10 cellular contexts compared by ENCODE assay signal in the genomic region with DNA sequence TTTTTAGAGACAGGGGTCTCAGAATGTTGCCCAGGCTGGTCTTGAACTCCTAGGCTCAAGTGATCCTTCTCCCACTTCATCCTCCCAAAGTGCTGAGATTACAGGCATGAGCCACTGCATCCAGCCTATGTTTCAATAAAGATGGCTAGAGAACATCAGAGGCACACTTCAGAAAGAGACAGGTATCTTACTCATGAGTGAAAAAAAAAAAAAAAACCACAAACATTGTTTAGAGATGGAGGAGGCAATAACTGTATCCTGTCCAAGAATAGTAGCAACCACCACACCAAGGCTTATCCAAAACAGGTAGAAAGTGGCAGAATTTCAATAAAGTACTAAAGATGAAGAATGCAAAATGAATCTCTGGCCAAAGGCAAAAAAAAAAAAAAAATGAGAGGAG. TPM values are rescaled to one million over a fixed set of nuclear protein-coding genes. Genes with fewer than 3 reads are reported as not detected.
A peak's percentile ranks its signal among the peaks of the same experiment; 100 is the strongest.
DNase-seq lines count a peak whose midpoint lies in the region; ATAC-seq and TF ChIP-seq lines count a peak whose summit lies in the region.
"Had no signal": no experiment of that assay in that cellular context is flagged by ENCODE, and none has a peak within 500 bp of the region (broad histone marks: within the 10 kb centered on the region; RNA-seq: fewer than 3 reads in every experiment).

No MANE protein-coding gene starts in this region.

- H3K27me3 Mint-ChIP-seq in stimulated activated naive CD8-positive, alpha-beta T cell treated with anti-CD3 and anti-CD28 coated beads, Interleukin-15, Interleukin-2, amounts not matched to agents 100 ng/mL and 50 ng/mL, for 24 hours, result no peaks in the 10 kb centered on the region
- no peaks in the 10 kb centered on the region for H3K27me3 Mint-ChIP-seq in stimulated activated naive CD8-positive, alpha-beta T cell treated with anti-CD3 and anti-CD28 coated beads, Interleukin-15, amount 100 ng/mL, for 72 hours
- H3K27me3 Mint-ChIP-seq in mesothelial cell of epicardium (ENCODE audit: low read depth) (no peaks in the 10 kb centered on the region), neural progenitor cell (ENCODE audit: insufficient read depth, low read depth) (peaks cover 2% of the 10 kb centered on the region)

- intact Hi-C loops in mammary epithelial cell (cut with micrococcal nuclease) (loop anchor here (1.0 kb wide), 3 partner anchors 14 to 75 kb away; no protein-coding TSS in a partner anchor), aorta (cut with DNase I) (no loop called here)

- peaks cover 30% of the 10 kb centered on the region for H3K36me3 Mint-ChIP-seq in stimulated activated naive CD8-positive, alpha-beta T cell treated with anti-CD3 and anti-CD28 coated beads, Interleukin-15, Interleukin-2, amounts not matched to agents 100 ng/mL and 50 ng/mL, for 24 hours (ENCODE audit: low read depth)
- peaks cover 23% of the 10 kb centered on the region for H3K36me3 Mint-ChIP-seq in mesothelial cell of epicardium
- H3K36me3 Mint-ChIP-seq in neural progenitor cell, result peaks cover 16% of the 10 kb centered on the region

- H3K79me2 ChIP-seq in mammary epithelial cell (ENCODE audit: insufficient read depth, low read length) (peaks cover 85% of the 10 kb centered on the region), neural progenitor cell (ENCODE audit: low read depth) (peaks cover 9% of the 10 kb centered on the region)

- peak overlapping the region; percentile 83 for H3K4me2 ChIP-seq in mammary epithelial cell (ENCODE audit: insufficient read depth, low read depth, low read length)
- no peak overlapping the region for H3K4me2 ChIP-seq in neural progenitor cell

- BruUV-seq in mammary epithelial cell (replicated peaks; lab: Mats Ljungman, UMichigan), result TSS peak; percentile 63

- H3K27me3 ChIP-seq in mammary epithelial cell (ENCODE audit: insufficient read depth, low read length), result no peaks in the 10 kb centered on the region
- no peaks in the 10 kb centered on the region for H3K27me3 ChIP-seq in aorta (ENCODE audit: control insufficient read depth in 1 of 2, insufficient read depth in 2 of 2, low read length in 1 of 2)
- H3K27me3 ChIP-seq in neural progenitor cell, result no peaks in the 10 kb centered on the region

- no peaks in the 10 kb centered on the region for H4K20me1 ChIP-seq in mammary epithelial cell (ENCODE audit: insufficient read depth, low read length)
- no peaks in the 10 kb centered on the region for H4K20me1 ChIP-seq in neural progenitor cell (ENCODE audit: low read depth)

- no peak for DNase-seq in stimulated activated naive CD8-positive, alpha-beta T cell treated with anti-CD3 and anti-CD28 coated beads, Interleukin-15, amount 100 ng/mL, for 72 hours
- DNase-seq in mammary epithelial cell (peak; percentile 56), mesothelial cell of epicardium (ENCODE audit: low spot score in 2 of 2, unreplicated experiment in 2 of 2) (no peak), aorta (no peak), neural progenitor cell (ENCODE audit: low spot score) (no peak)
- DNase-seq in activated CD4-positive, alpha-beta T cell treated with anti-CD3 and anti-CD28 coated beads, Interleukin-2, amount 50 U/mL, for 1 hour, result no peak
- DNase-seq: NCI-H2107; stimulated activated CD4-positive, alpha-beta T cell treated with anti-CD3 and anti-CD28 coated beads, Interleukin-4, amount 100 ng/mL, for 24 hours had no signal

- no peak overlapping the region for H3K4me3 Mint-ChIP-seq in stimulated activated naive CD8-positive, alpha-beta T cell treated with anti-CD3 and anti-CD28 coated beads, Interleukin-15, Interleukin-2, amounts not matched to agents 100 ng/mL and 50 ng/mL, for 24 hours
- no peak overlapping the region for H3K4me3 Mint-ChIP-seq in stimulated activated naive CD8-positive, alpha-beta T cell treated with anti-CD3 and anti-CD28 coated beads, Interleukin-15, amount 100 ng/mL, for 72 hours
- H3K4me3 Mint-ChIP-seq in mesothelial cell of epicardium (no peak overlapping the region), neural progenitor cell (no peak overlapping the region)

- H3K27ac Mint-ChIP-seq in stimulated activated naive CD8-positive, alpha-beta T cell treated with anti-CD3 and anti-CD28 coated beads, Interleukin-15, Interleukin-2, amounts not matched to agents 100 ng/mL and 50 ng/mL, for 24 hours, result peak overlapping the region; percentile 50
- no peak overlapping the region for H3K27ac Mint-ChIP-seq in stimulated activated naive CD8-positive, alpha-beta T cell treated with anti-CD3 and anti-CD28 coated beads, Interleukin-15, amount 100 ng/mL, for 72 hours
- peak overlapping the region; percentile 19 for H3K27ac Mint-ChIP-seq in mesothelial cell of epicardium
- no peak overlapping the region for H3K27ac Mint-ChIP-seq in neural progenitor cell

- H3K9me3 ChIP-seq in mammary epithelial cell (replicated peaks; ENCODE audit: insufficient read depth, low read length) (no peaks in the 10 kb centered on the region), aorta (ENCODE audit: control insufficient read depth, low read length) (no peaks in the 10 kb centered on the region), neural progenitor cell (ENCODE audit: low read depth) (no peaks in the 10 kb centered on the region)

- H3K9ac ChIP-seq in mammary epithelial cell (ENCODE audit: insufficient read depth, low read length) (peak overlapping the region; percentile 49), neural progenitor cell (no peak overlapping the region)

- H3K27ac ChIP-seq in mammary epithelial cell (ENCODE audit: insufficient read depth, low read depth, low read length), result peak overlapping the region; percentile 85
- H3K27ac ChIP-seq in aorta (ENCODE audit: low read depth in 1 of 2, low read length in 2 of 2), result peak overlapping the region; percentile 45 to 83
- no peak overlapping the region for H3K27ac ChIP-seq in neural progenitor cell

- in situ Hi-C loops in mammary epithelial cell (cut with MboI; ENCODE audit: low sequenced_read_pairs in 2 of 2), result no loop called here

- H3K36me3 ChIP-seq in mammary epithelial cell (ENCODE audit: insufficient read depth, low read length) (no peaks in the 10 kb centered on the region), aorta (ENCODE audit: control insufficient read depth in 1 of 2, insufficient read depth in 2 of 2, low read length in 1 of 2) (no peaks in the 10 kb centered on the region), neural progenitor cell (no peaks in the 10 kb centered on the region)

- ATAC-seq in stimulated activated naive CD8-positive, alpha-beta T cell treated with anti-CD3 and anti-CD28 coated beads, Interleukin-15, amount 100 ng/mL, for 72 hours, result no peak
- ATAC-seq in aorta (ENCODE audit: low FRiP score), result no peak
- no peak for ATAC-seq in HG03175 (IDR thresholded peaks at IDR 0.05; ENCODE audit: unreplicated experiment)

- H3K4me1 ChIP-seq in mammary epithelial cell (ENCODE audit: insufficient read depth, low read length) (peaks cover 19% of the 10 kb centered on the region), aorta (ENCODE audit: control insufficient read depth in 1 of 2, insufficient read depth in 2 of 2, low read length in 2 of 2) (peaks cover 0 to 5% of the 10 kb centered on the region in 2 donors), neural progenitor cell (peaks cover 15% of the 10 kb centered on the region)

- peak overlapping the region in 2 of 3 experiments; percentile 6 to 12 for H3K4me3 ChIP-seq in mammary epithelial cell (replicated peaks in 1 of 3; ENCODE audit: insufficient read depth in 1 of 3, low read depth in 2 of 3, low read length in 3 of 3)
- no peak overlapping the region for H3K4me3 ChIP-seq in aorta (ENCODE audit: low read length in 2 of 2)
- no peak overlapping the region for H3K4me3 ChIP-seq in neural progenitor cell

- TF ChIP-seq CTCF in mammary epithelial cell (conservative IDR thresholded peaks at IDR 0.05 in 1 of 2, IDR thresholded peaks at IDR 0.05 in 1 of 2; ENCODE audit: extremely low read depth in 1 of 2, insufficient read depth in 1 of 2, low read depth in 1 of 2, low read length in 2 of 2) (no peak), mesothelial cell of epicardium (IDR thresholded peaks at IDR 0.05; ENCODE audit: unreplicated experiment) (no peak), neural progenitor cell (IDR thresholded peaks at IDR 0.05) (no peak)

- dilution Hi-C loops in mammary epithelial cell (cut with HindIII; ENCODE audit: low sequenced_read_pairs), result no loop called here

- H2AFZ ChIP-seq in mammary epithelial cell (ENCODE audit: low read depth, low read length) (no peak overlapping the region), neural progenitor cell (replicated peaks) (no peak overlapping the region)

- H3K9me3 Mint-ChIP-seq in stimulated activated naive CD8-positive, alpha-beta T cell treated with anti-CD3 and anti-CD28 coated beads, Interleukin-15, Interleukin-2, amounts not matched to agents 100 ng/mL and 50 ng/mL, for 24 hours, result no peaks in the 10 kb centered on the region
- H3K9me3 Mint-ChIP-seq in stimulated activated naive CD8-positive, alpha-beta T cell treated with anti-CD3 and anti-CD28 coated beads, Interleukin-15, amount 100 ng/mL, for 72 hours, result no peaks in the 10 kb centered on the region
- H3K9me3 Mint-ChIP-seq in mesothelial cell of epicardium, result peaks cover 3% of the 10 kb centered on the region
- peaks cover 16% of the 10 kb centered on the region for H3K9me3 Mint-ChIP-seq in neural progenitor cell

- H3K4me1 Mint-ChIP-seq in stimulated activated naive CD8-positive, alpha-beta T cell treated with anti-CD3 and anti-CD28 coated beads, Interleukin-15, Interleukin-2, amounts not matched to agents 100 ng/mL and 50 ng/mL, for 24 hours (ENCODE audit: low read depth), result peaks cover 36% of the 10 kb centered on the region
- H3K4me1 Mint-ChIP-seq in stimulated activated naive CD8-positive, alpha-beta T cell treated with anti-CD3 and anti-CD28 coated beads, Interleukin-15, amount 100 ng/mL, for 72 hours, result peaks cover 23% of the 10 kb centered on the region
- H3K4me1 Mint-ChIP-seq in mesothelial cell of epicardium (peaks cover 7% of the 10 kb centered on the region), neural progenitor cell (peaks cover 2% of the 10 kb centered on the region)

- CTCF ChIA-PET in mammary epithelial cell (lab: Charles Lee; ENCODE audit: low non-redundant PET), result no interaction called here

- peaks cover 10% of the 10 kb centered on the region for H3F3A ChIP-seq in neural progenitor cell (ENCODE audit: low read depth)

RNA-seq across cellular contexts. Expression of a gene that starts 30.3 kb away (rescaled TPM):
- total RNA-seq in mammary epithelial cell, result 10 to 100 TPM; 17.2 to 45.2 TPM
- 5.8 TPM for polyA plus RNA-seq in mammary epithelial cell
- polyA minus RNA-seq in mammary epithelial cell, result 43.6 TPM
- 26.2 to 28.3 TPM (median 27.8 TPM) in 3 replicates for total RNA-seq in mesothelial cell of epicardium
- 10 to 100 TPM; 43.5 to 56.7 TPM for total RNA-seq in aorta
- 1 to 10 TPM; 5.3 to 5.7 TPM for polyA plus RNA-seq in aorta
- total RNA-seq in neural progenitor cell (ENCODE audit: low replicate concordance), result 6.6 and 11.6 TPM in 2 replicates

Comparison
In these comparisons a context has a peak if more than half of its experiments do, and no peak if none do; other contexts are left out.
1. H3K27ac Mint-ChIP-seq: peak in stimulated activated naive CD8-positive, alpha-beta T cell treated with anti-CD3 and anti-CD28 coated beads, Interleukin-15, Interleukin-2, amounts not matched to agents 100 ng/mL and 50 ng/mL, for 24 hours (single experiment) and mesothelial cell of epicardium (single experiment); none in stimulated activated naive CD8-positive, alpha-beta T cell treated with anti-CD3 and anti-CD28 coated beads, Interleukin-15, amount 100 ng/mL, for 72 hours (0 of 2) and neural progenitor cell (single experiment).
2. H3K4me3 ChIP-seq: peak in mammary epithelial cell (2 of 3); none in aorta (0 of 2) and neural progenitor cell (single experiment).